In the genomic region with DNA sequence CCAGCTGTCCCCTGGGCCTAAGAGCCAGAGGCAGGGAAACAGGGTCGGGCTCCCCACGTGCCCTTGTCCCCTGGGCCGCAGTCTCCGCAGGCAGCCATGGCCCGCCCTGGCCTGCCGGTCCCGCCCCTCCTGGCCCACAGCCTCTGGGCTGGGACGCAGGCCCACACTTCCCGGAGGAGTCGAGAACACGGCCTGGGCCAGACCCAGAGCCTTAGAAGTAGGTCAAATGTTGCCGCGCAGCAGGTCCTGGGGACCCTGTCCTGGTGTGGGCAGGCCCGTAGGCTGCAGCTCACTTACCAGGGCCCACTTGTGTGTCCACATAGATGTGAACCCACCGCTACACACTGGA, we compare ENCODE assay signal across 15 cellular contexts. TPM values are rescaled to one million over a fixed set of nuclear protein-coding genes. Genes with fewer than 3 reads are reported as not detected.
DNase-seq lines count a peak whose midpoint lies in the region; ATAC-seq and TF ChIP-seq lines count a peak whose summit lies in the region.
"Had no signal": no experiment of that assay in that cellular context is flagged by ENCODE, and none has a peak within 500 bp of the region (broad histone marks: within the 10 kb centered on the region; RNA-seq: fewer than 3 reads in every experiment).

No MANE protein-coding gene starts in this region.

- H3K9me3 ChIP-seq in AG04450 (ENCODE audit: control insufficient read depth, insufficient read depth, low read length): no peaks in the 10 kb centered on the region; the same call in 1 of the 2 replicates
- no peaks in the 10 kb centered on the region for H3K9me3 ChIP-seq in prostate gland

- POLR2A ChIA-PET in AG04450 (lab: Yijun Ruan, JAX): no interaction called here

- H3K27me3 ChIP-seq in AG04450 (ENCODE audit: control insufficient read depth, insufficient read depth, low read length) (peaks cover 47% of the 10 kb centered on the region), prostate gland (replicated peaks; ENCODE audit: insufficient read depth) (no peaks in the 10 kb centered on the region)

- no peak overlapping the region for H3K4me3 ChIP-seq in AG04450 (ENCODE audit: low read depth, low read length)
- peak overlapping the region; percentile 43 for H3K4me3 ChIP-seq in coronary artery
- H3K4me3 ChIP-seq in prostate gland: no peak overlapping the region

- no peak for TF ChIP-seq POLR2A in prostate gland (IDR thresholded peaks at IDR 0.05)

- CTCF ChIA-PET in AG04450 (lab: Charles Lee): interaction anchor here (0.7 to 3.9 kb wide), 16 partner anchors 8 to 533 kb away, joined by 3 to 57 read pairs (median 7); a partner anchor contains a TSS

- 0 out of 2 replicates have a peak, but pooled peaks have one; percentile 2 for TF ChIP-seq CTCF in AG04450 (IDR thresholded peaks at IDR 0.05; ENCODE audit: low read depth, low read length)
- TF ChIP-seq CTCF in coronary artery (IDR thresholded peaks at IDR 0.05): no peak
- TF ChIP-seq CTCF in prostate gland (IDR thresholded peaks at IDR 0.05): no peak

- intact Hi-C loops in prostate gland (cut with DNase I): loop anchor here (2.0 to 10.0 kb wide), 4 partner anchors 27 to 163 kb away; a partner anchor contains a TSS

- no peak for ATAC-seq in GM21367 (IDR thresholded peaks at IDR 0.05; ENCODE audit: unreplicated experiment)

- H3K4me1 ChIP-seq in prostate gland (replicated peaks): peaks cover 9% of the 10 kb centered on the region

- no peaks in the 10 kb centered on the region for H3K36me3 ChIP-seq in prostate gland

- DNase-seq in AG04450 (ENCODE audit: low read depth, low spot score) (no peak), coronary artery (ENCODE audit: low spot score) (peak; percentile 94), iPS-NIHi11 (ENCODE audit: low spot score) (peak; percentile 49), prostate gland (ENCODE audit: low spot score) (peak; percentile 80), OCI-M2 (lab: John Stamatoyannopoulos, UW; ENCODE audit: unreplicated experiment) (no peak)
- no peak for DNase-seq in activated CD8-positive, alpha-beta memory T cell treated with anti-CD3 and anti-CD28 coated beads for 24 hours
- DNase-seq in activated naive CD4-positive, alpha-beta T cell (lab: John Stamatoyannopoulos, UW): no peak
- DNase-seq: 8988T; foreskin melanocyte; HCEC 1CT; naive B cell; NCI-H1105; stimulated activated CD4-positive, alpha-beta T cell treated with anti-CD3 and anti-CD28 coated beads, Interleukin-4, amount 100 ng/mL, for 4 hours; SW 1271 had no signal

- WGBS in prostate gland: 10% methylated on average over 10 of the region's 15 CpGs

- H3K27ac ChIP-seq in AG04450 (ENCODE audit: low read depth, low read length) (no peak overlapping the region), coronary artery (peak overlapping the region; percentile 82 to 83), prostate gland (peak overlapping the region; percentile 8 to 42)

RNA-seq across cellular contexts. Expression of a gene that starts 4.3 kb away (rescaled TPM):
- polyA plus RNA-seq in AG04450 (2011; rRNA removed): not detected in 2 replicates
- not detected in 2 replicates for polyA minus RNA-seq in AG04450 (2011; rRNA and poly(A)+ RNA removed)
- total RNA-seq in prostate gland: 1 to 10 TPM in 1 of 2 donors, not detected in 1; 1.9 TPM

RNA-seq across cellular contexts. Expression of a gene that starts 10.0 kb away (rescaled TPM):
- polyA plus RNA-seq in AG04450 (2011; rRNA removed): 0.05 and 0.09 TPM in 2 replicates
- polyA minus RNA-seq in AG04450 (2011; rRNA and poly(A)+ RNA removed): not detected in 2 replicates
- total RNA-seq in prostate gland: 10 to 100 TPM in 1 of 2 donors, 1 to 10 TPM in 1; 1.3 to 10.8 TPM

Comparison
In these comparisons a context has a peak if more than half of its experiments do, and no peak if none do; other contexts are left out.
1. DNase-seq: peak in coronary artery (single experiment), iPS-NIHi11 (single experiment) and prostate gland (single experiment); none in AG04450 (single experiment), activated CD8-positive, alpha-beta memory T cell treated with anti-CD3 and anti-CD28 coated beads for 24 hours (single experiment), OCI-M2 (single experiment) and activated naive CD4-positive, alpha-beta T cell (0 of 4).